Comparison of ENCODE assay signal across 28 cellular contexts in the genomic region with DNA sequence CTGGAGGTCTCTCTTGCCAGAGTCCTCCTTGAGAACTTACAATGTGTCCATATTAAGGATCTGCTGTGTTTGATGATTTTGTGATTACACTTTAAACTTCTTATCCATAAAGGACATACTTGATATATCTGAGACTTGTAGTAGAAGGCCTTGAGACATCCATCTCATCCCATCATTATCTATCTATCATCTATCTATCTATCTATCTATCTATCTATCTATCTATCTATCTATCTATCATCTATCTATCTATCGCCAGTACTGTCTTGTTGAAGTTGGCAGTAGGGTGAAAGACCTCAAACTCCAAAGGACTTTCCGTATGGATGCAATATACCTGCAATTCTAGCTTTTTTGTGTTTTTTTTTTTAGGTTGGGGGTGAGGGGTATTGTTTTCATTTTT.
"Had no signal": no experiment of that assay in that cellular context is flagged by ENCODE, and none has a peak within 500 bp of the region (broad histone marks: within the 10 kb centered on the region; RNA-seq: fewer than 3 reads in every experiment).

No MANE protein-coding gene starts in this region.

- H3K4me1 ChIP-seq: tibial artery, upper lobe of right lung, uterus had no signal

- H3K27ac ChIP-seq: suprapubic skin, testis, thoracic aorta, thyroid gland, tibial artery, tibial nerve, transverse colon, upper lobe of left lung, upper lobe of right lung, uterus, vagina had no signal

- H3K36me3 ChIP-seq: stomach, suprapubic skin, thoracic aorta, thyroid gland, tibial artery, tibial nerve, transverse colon, upper lobe of left lung, upper lobe of right lung, uterus, vagina had no signal

- H3K4me3 ChIP-seq: stomach, suprapubic skin, testis, thoracic aorta, thyroid gland, tibial artery, tibial nerve, transverse colon, upper lobe of left lung, upper lobe of right lung, uterus, vagina had no signal

- H3K27ac Mint-ChIP-seq: stimulated activated effector memory CD8-positive, alpha-beta T cell treated with anti-CD3 and anti-CD28 coated beads, Interleukin-12 subunit alpha, Interleukin-12 subunit beta, amount 100 ng/mL, for 72 hours; stimulated activated naive B cell treated with anti-CD40 and anti-IgM and Interleukin-4, amounts not matched to agents 10 μg/mL and 1 μg/mL and 100 μg/mL, for 72 hours; stimulated activated naive CD8-positive, alpha-beta T cell treated with anti-CD3 and anti-CD28 coated beads, Interleukin-15, amount 100 ng/mL, for 72 hours; stimulated activated naive CD8-positive, alpha-beta T cell treated with anti-CD3 and anti-CD28 coated beads, Interleukin-15, Interleukin-2, amounts not matched to agents 100 ng/mL and 50 ng/mL, for 24 hours had no signal

- H3K9me3 ChIP-seq: stomach, suprapubic skin, testis, thoracic aorta, thyroid gland, tibial artery, tibial nerve, transverse colon, upper lobe of left lung, upper lobe of right lung, uterus, vagina had no signal

- H3K4me3 Mint-ChIP-seq: stimulated activated effector memory CD8-positive, alpha-beta T cell treated with anti-CD3 and anti-CD28 coated beads, Interleukin-12 subunit alpha, Interleukin-12 subunit beta, amount 100 ng/mL, for 72 hours; stimulated activated naive B cell treated with anti-CD40 and anti-IgM and Interleukin-4, amounts not matched to agents 10 μg/mL and 1 μg/mL and 100 μg/mL, for 72 hours; stimulated activated naive CD8-positive, alpha-beta T cell treated with anti-CD3 and anti-CD28 coated beads, Interleukin-15, amount 100 ng/mL, for 72 hours; stimulated activated naive CD8-positive, alpha-beta T cell treated with anti-CD3 and anti-CD28 coated beads, Interleukin-15, Interleukin-2, amounts not matched to agents 100 ng/mL and 50 ng/mL, for 24 hours had no signal

- H3K9me3 Mint-ChIP-seq: stimulated activated effector memory CD8-positive, alpha-beta T cell treated with anti-CD3 and anti-CD28 coated beads, Interleukin-12 subunit alpha, Interleukin-12 subunit beta, amount 100 ng/mL, for 72 hours; stimulated activated naive B cell treated with anti-CD40 and anti-IgM and Interleukin-4, amounts not matched to agents 10 μg/mL and 1 μg/mL and 100 μg/mL, for 72 hours; stimulated activated naive CD8-positive, alpha-beta T cell treated with anti-CD3 and anti-CD28 coated beads, Interleukin-15, amount 100 ng/mL, for 72 hours; stimulated activated naive CD8-positive, alpha-beta T cell treated with anti-CD3 and anti-CD28 coated beads, Interleukin-15, Interleukin-2, amounts not matched to agents 100 ng/mL and 50 ng/mL, for 24 hours; type B pancreatic cell had no signal

- H3K27me3 ChIP-seq: stomach, suprapubic skin, testis, thyroid gland, tibial artery, transverse colon, upper lobe of left lung, upper lobe of right lung, uterus, vagina had no signal

- H3K27me3 Mint-ChIP-seq: type B pancreatic cell had no signal

- ATAC-seq: stimulated activated effector memory CD8-positive, alpha-beta T cell treated with anti-CD3 and anti-CD28 coated beads, Interleukin-12 subunit alpha, Interleukin-12 subunit beta, amount 100 ng/mL, for 72 hours; stimulated activated naive B cell treated with anti-CD40 and anti-IgM and Interleukin-4, amounts not matched to agents 10 μg/mL and 1 μg/mL and 100 μg/mL, for 72 hours; stimulated activated naive CD8-positive, alpha-beta T cell treated with anti-CD3 and anti-CD28 coated beads, Interleukin-15, amount 100 ng/mL, for 72 hours; stimulated activated naive CD8-positive, alpha-beta T cell treated with anti-CD3 and anti-CD28 coated beads, Interleukin-15, Interleukin-2, amounts not matched to agents 100 U/mL and 50 U/mL, for 24 hours; upper lobe of right lung had no signal

- FAIRE-seq: urothelium cell line had no signal

- H3K36me3 Mint-ChIP-seq: stimulated activated effector memory CD8-positive, alpha-beta T cell treated with anti-CD3 and anti-CD28 coated beads, Interleukin-12 subunit alpha, Interleukin-12 subunit beta, amount 100 ng/mL, for 72 hours; stimulated activated naive B cell treated with anti-CD40 and anti-IgM and Interleukin-4, amounts not matched to agents 10 μg/mL and 1 μg/mL and 100 μg/mL, for 72 hours; type B pancreatic cell had no signal

- DNase-seq: stimulated activated CD4-positive, alpha-beta T cell treated with anti-CD3 and anti-CD28 coated beads, Interleukin-2, amount 100 ng/mL, for 48 hours; stimulated activated CD4-positive, alpha-beta T cell treated with anti-CD3 and anti-CD28 coated beads, Interleukin-4, amount 100 ng/mL, for 1 hour; stimulated activated CD4-positive, alpha-beta T cell treated with anti-CD3 and anti-CD28 coated beads, Interleukin-4, amount 100 ng/mL, for 24 hours; stimulated activated CD4-positive, alpha-beta T cell treated with anti-CD3 and anti-CD28 coated beads, Interleukin-4, amount 100 ng/mL, for 4 hours; stimulated activated CD8-positive, alpha-beta memory T cell treated with anti-CD3 and anti-CD28 coated beads, Interleukin-4, amount 100 ng/mL, for 48 hours; stimulated activated naive B cell treated with anti-CD40 and anti-IgM and Interleukin-4, amounts not matched to agents 10 μg/mL and 1 μg/mL and 100 μg/mL, for 72 hours; stimulated activated naive CD4-positive, alpha-beta T cell; stimulated activated naive CD4-positive, alpha-beta T cell treated with Interleukin-2 at 50 U/mL for 16 hours; stimulated activated naive CD8-positive, alpha-beta T cell treated with anti-CD3 and anti-CD28 coated beads, Interleukin-15, amount 100 ng/mL, for 72 hours; stimulated activated naive CD8-positive, alpha-beta T cell treated with anti-CD3 and anti-CD28 coated beads, Interleukin-15, Interleukin-2, amounts not matched to agents 100 U/mL and 50 U/mL, for 24 hours; stomach; substantia nigra; testis; thyroid gland; tibial artery; transverse colon; trophoblast cell; upper lobe of left lung; upper lobe of right lung; uterus had no signal
